12 cellular contexts compared by ENCODE assay signal in the genomic region with DNA sequence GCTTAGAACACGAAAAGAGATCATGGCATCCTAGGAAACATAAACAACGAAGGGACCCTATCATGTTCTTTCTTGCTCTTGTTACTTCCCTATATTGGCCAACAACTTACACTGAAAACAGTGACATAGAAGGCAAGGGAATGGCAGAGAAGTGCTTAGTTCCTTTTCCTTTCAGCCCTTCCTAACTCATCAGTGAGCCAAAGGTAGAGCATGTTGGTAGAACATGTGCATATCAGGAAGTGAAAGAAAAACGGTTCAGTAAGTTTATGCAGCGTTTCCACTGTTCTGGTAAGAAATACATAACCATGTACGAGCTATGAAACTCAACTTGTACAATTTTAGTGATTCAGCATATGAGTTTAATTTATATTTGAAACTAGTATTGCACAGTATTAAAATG. TPM values are rescaled to one million over a fixed set of nuclear protein-coding genes. Genes with fewer than 3 reads are reported as not detected.
DNase-seq lines count a peak whose midpoint lies in the region; ATAC-seq and TF ChIP-seq lines count a peak whose summit lies in the region.
"Had no signal": no experiment of that assay in that cellular context is flagged by ENCODE, and none has a peak within 500 bp of the region (broad histone marks: within the 10 kb centered on the region; RNA-seq: fewer than 3 reads in every experiment).

No MANE protein-coding gene starts in this region.

- H3K4me1 Mint-ChIP-seq in natural killer cell treated with Interleukin-12 subunit alpha and Interleukin-12 subunit beta and Interleukin-15 and Interleukin-18, amount 100 ng/mL, for 72 hours (ENCODE audit: low read depth in 2 of 2) = no peaks in the 10 kb centered on the region
- H3K4me1 Mint-ChIP-seq in osteocyte (ENCODE audit: unreplicated experiment) = no peaks in the 10 kb centered on the region

- no peaks in the 10 kb centered on the region for H4K20me1 ChIP-seq in Karpas-422 (ENCODE audit: insufficient read depth, low read depth, low read length)

- TF ChIP-seq CTCF in osteocyte (IDR thresholded peaks at IDR 0.05) = no peak

- no peak overlapping the region for H3K4me3 Mint-ChIP-seq in natural killer cell treated with Interleukin-12 subunit alpha and Interleukin-12 subunit beta and Interleukin-15 and Interleukin-18, amount 100 ng/mL, for 72 hours
- no peak overlapping the region for H3K4me3 Mint-ChIP-seq in osteocyte (ENCODE audit: unreplicated experiment)

- no peak overlapping the region for H2AFZ ChIP-seq in Karpas-422 (ENCODE audit: low read length)

- H3K9me2 ChIP-seq in Karpas-422 (replicated peaks; ENCODE audit: insufficient read depth, low read length) = no peaks in the 10 kb centered on the region

- no peak overlapping the region for H3K4me2 ChIP-seq in Karpas-422 (ENCODE audit: low read depth, low read length, poor library complexity, severe bottlenecking)

- H3K36me3 Mint-ChIP-seq in natural killer cell treated with Interleukin-12 subunit alpha and Interleukin-12 subunit beta and Interleukin-15 and Interleukin-18, amount 100 ng/mL, for 72 hours = peaks cover 5% of the 10 kb centered on the region
- H3K36me3 Mint-ChIP-seq in osteocyte (ENCODE audit: unreplicated experiment) = no peaks in the 10 kb centered on the region

- H3K9ac ChIP-seq in Karpas-422 (ENCODE audit: low read length) = no peak overlapping the region

- ATAC-seq in GM19395 (IDR thresholded peaks at IDR 0.05; ENCODE audit: unreplicated experiment) (peak; percentile 95), HG02870 (IDR thresholded peaks at IDR 0.05; ENCODE audit: unreplicated experiment) (peak; percentile 89), sciatic nerve (peak; percentile 39)
- ATAC-seq in natural killer cell treated with Interleukin-12 subunit alpha and Interleukin-12 subunit beta and Interleukin-15 and Interleukin-18, amount 100 ng/mL, for 72 hours = no peak
- ATAC-seq: heart left ventricle, SK-N-SH treated with all-trans-retinoic acid at 6 μM for 48 hours had no signal

- H3K79me2 ChIP-seq in Karpas-422 (ENCODE audit: low read length) = no peaks in the 10 kb centered on the region

- H3K36me3 ChIP-seq in Karpas-422 (ENCODE audit: insufficient read depth, low read length) = no peaks in the 10 kb centered on the region
- H3K36me3 ChIP-seq: heart left ventricle, sigmoid colon had no signal

- no peak overlapping the region for H3K27ac ChIP-seq in Karpas-422 (ENCODE audit: low read length)
- H3K27ac ChIP-seq: heart left ventricle, sigmoid colon had no signal

- H3K9me3 ChIP-seq in Karpas-422 (ENCODE audit: low read length) = no peaks in the 10 kb centered on the region
- H3K9me3 ChIP-seq: sigmoid colon had no signal

- peaks cover 0 to 17% of the 10 kb centered on the region in 2 donors for H3K27me3 Mint-ChIP-seq in natural killer cell treated with Interleukin-12 subunit alpha and Interleukin-12 subunit beta and Interleukin-15 and Interleukin-18, amount 100 ng/mL, for 72 hours
- H3K27me3 Mint-ChIP-seq in osteocyte (ENCODE audit: unreplicated experiment) = no peaks in the 10 kb centered on the region

- H3K4me3 ChIP-seq in Karpas-422 (ENCODE audit: low read length) = no peak overlapping the region
- H3K4me3 ChIP-seq: heart left ventricle, sigmoid colon had no signal

- no peaks in the 10 kb centered on the region for H3K27me3 ChIP-seq in Karpas-422 (ENCODE audit: low read length)
- H3K27me3 ChIP-seq: heart left ventricle, sigmoid colon had no signal

- DNase-seq in Karpas-422 = peak; percentile 48
- no peak for DNase-seq in sciatic nerve (ENCODE audit: low spot score)
- DNase-seq in natural killer cell treated with Interleukin-12 subunit alpha and Interleukin-12 subunit beta and Interleukin-15 and Interleukin-18, amount 100 ng/mL, for 72 hours (ENCODE audit: low spot score) = no peak
- no peak for DNase-seq in osteocyte (ENCODE audit: extremely low spot score, unreplicated experiment)
- no peak for DNase-seq in activated T-cell treated with anti-CD3 and anti-CD28 coated beads, Interleukin-2, amount 50 U/mL, for 1 hour
- DNase-seq in COR-L47 (lab: John Stamatoyannopoulos, UW) = no peak
- DNase-seq: effector CD4-positive, alpha-beta T cell; heart left ventricle; sigmoid colon had no signal

- no peaks in the 10 kb centered on the region for H3K4me1 ChIP-seq in Karpas-422 (ENCODE audit: low read length)
- H3K4me1 ChIP-seq: heart left ventricle, sigmoid colon had no signal

- H3K27ac Mint-ChIP-seq in natural killer cell treated with Interleukin-12 subunit alpha and Interleukin-12 subunit beta and Interleukin-15 and Interleukin-18, amount 100 ng/mL, for 72 hours = no peak overlapping the region
- no peak overlapping the region for H3K27ac Mint-ChIP-seq in osteocyte (ENCODE audit: unreplicated experiment)

- intact Hi-C loops in sciatic nerve (cut with DNase I) = no loop called here

- peaks cover 5% of the 10 kb centered on the region for H3K9me3 Mint-ChIP-seq in natural killer cell treated with Interleukin-12 subunit alpha and Interleukin-12 subunit beta and Interleukin-15 and Interleukin-18, amount 100 ng/mL, for 72 hours
- H3K9me3 Mint-ChIP-seq in osteocyte (ENCODE audit: unreplicated experiment) = no peaks in the 10 kb centered on the region

RNA-seq across cellular contexts. Expression of gene AKAIN1, which starts 21.7 kb away (rescaled TPM):
- not detected in 2 replicates for total RNA-seq in Karpas-422 (2014; rRNA removed; shearing (Covaris generic); ENCODE audit: low replicate concordance)
- not detected for total RNA-seq in sciatic nerve
- not detected for total RNA-seq in natural killer cell treated with Interleukin-12 subunit alpha and Interleukin-12 subunit beta and Interleukin-15 and Interleukin-18, amount 100 ng/mL, for 72 hours
- total RNA-seq in osteocyte = not detected in 2 replicates
- total RNA-seq: heart left ventricle, sigmoid colon had no signal

Comparison
In these comparisons a context has a peak if more than half of its experiments do, and no peak if none do; other contexts are left out.
1. ATAC-seq: peak in GM19395 (single experiment), HG02870 (single experiment) and sciatic nerve (single experiment); none in natural killer cell treated with Interleukin-12 subunit alpha and Interleukin-12 subunit beta and Interleukin-15 and Interleukin-18, amount 100 ng/mL, for 72 hours (0 of 2).